In genomic region chr6:53309059-53309896, GRCh38 we compare ENCODE assay signal across 8 cellular contexts. TPM values are rescaled to one million over a fixed set of nuclear protein-coding genes. Genes with fewer than 3 reads are reported as not detected.
DNase-seq lines count a peak whose midpoint lies in the region; ATAC-seq and TF ChIP-seq lines count a peak whose summit lies in the region.

No MANE protein-coding gene starts in this region.

- H3K36me3 ChIP-seq in SJCRH30 = no peaks in the 10 kb centered on the region

- H3K27ac ChIP-seq in SJCRH30 = peak overlapping the region; percentile 20

- H3K4me1 Mint-ChIP-seq in glutamatergic neuron (ENCODE audit: low read depth, unreplicated experiment) = peaks cover 34% of the 10 kb centered on the region

- no peaks in the 10 kb centered on the region for H3K9me3 ChIP-seq in SJCRH30 (replicated peaks)

- H3K27me3 Mint-ChIP-seq in glutamatergic neuron (ENCODE audit: unreplicated experiment) = peaks cover 4% of the 10 kb centered on the region

- peaks cover 3% of the 10 kb centered on the region for H3K9me3 Mint-ChIP-seq in glutamatergic neuron (ENCODE audit: unreplicated experiment)

- H3K4me3 Mint-ChIP-seq in glutamatergic neuron (ENCODE audit: unreplicated experiment) = peak overlapping the region; percentile 25

- no peak overlapping the region for H3K4me3 ChIP-seq in SJCRH30

- H3K27me3 ChIP-seq in SJCRH30 = no peaks in the 10 kb centered on the region

- TF ChIP-seq CTCF in glutamatergic neuron (IDR thresholded peaks at IDR 0.05; ENCODE audit: partially characterized antibody, unreplicated experiment) = no peak

- no peaks in the 10 kb centered on the region for H3K36me3 Mint-ChIP-seq in glutamatergic neuron (ENCODE audit: unreplicated experiment)

- H3K4me1 ChIP-seq in SJCRH30 = peaks cover 16% of the 10 kb centered on the region

- peak overlapping the region; percentile 84 for H3K27ac Mint-ChIP-seq in glutamatergic neuron (ENCODE audit: unreplicated experiment)

- peak; percentile 81 for DNase-seq in COR-L47 (lab: John Stamatoyannopoulos, UW)
- peak; percentile 77 to 86 for DNase-seq in SJCRH30
- DNase-seq in glutamatergic neuron = no peak
- no peak for DNase-seq in hypothalamus (lab: John Stamatoyannopoulos, UW)
- no peak for DNase-seq in activated CD4-positive, alpha-beta T cell treated with anti-CD3 and anti-CD28 coated beads, Interleukin-2, amount 50 U/mL, for 48 hours
- DNase-seq in RKO (ENCODE audit: low spot score) = no peak

- ATAC-seq in GM19328 (IDR thresholded peaks at IDR 0.05; ENCODE audit: unreplicated experiment) (peak; percentile 69), HG03354 (IDR thresholded peaks at IDR 0.05; ENCODE audit: poor library complexity, severe bottlenecking, unreplicated experiment) (peak; percentile 84)

RNA-seq across cellular contexts. Expression of gene ELOVL5, which starts 39.5 kb away (rescaled TPM):
- total RNA-seq in SJCRH30 (2014; rRNA removed; shearing (Covaris generic)) = 68.1 and 71.7 TPM in 2 replicates
- 97.2 TPM for total RNA-seq in glutamatergic neuron (ENCODE audit: unreplicated experiment)

Comparison
In these comparisons a context has a peak if more than half of its experiments do, and no peak if none do; other contexts are left out.
1. DNase-seq: peak in COR-L47 (single experiment) and SJCRH30 (2 of 2); none in glutamatergic neuron (single experiment), hypothalamus (0 of 51), activated CD4-positive, alpha-beta T cell treated with anti-CD3 and anti-CD28 coated beads, Interleukin-2, amount 50 U/mL, for 48 hours (0 of 2) and RKO (single experiment).